22 cellular contexts compared by ENCODE assay signal in genomic region chr19:31730270-31730669, GRCh38.
"Had no signal": no experiment of that assay in that cellular context is flagged by ENCODE, and none has a peak within 500 bp of the region (broad histone marks: within the 10 kb centered on the region; RNA-seq: fewer than 3 reads in every experiment).

No MANE protein-coding gene starts in this region.

- H3K9me3 ChIP-seq: MG63, SK-N-SH had no signal

- H3K4me2 ChIP-seq: SK-N-SH had no signal

- H3K36me3 ChIP-seq: MG63 had no signal

- H3K9ac ChIP-seq: SK-N-SH had no signal

- H3K4me3 ChIP-seq: MG63 had no signal

- DNase-seq: KBM-7; MG63; MV-4-11; NCI-H1092; NCI-H1105 treated with DMSO at 0.1 percent for 48 hours; NCI-H1417 treated with DMSO at 0.1 percent for 48 hours; NCI-H146; NCI-H1694 treated with DMSO at 0.1 percent for 48 hours; NCI-H1930; NCI-H2081; NCI-H2107; NCI-H2227 treated with DMSO at 0.1 percent for 48 hours; NCI-H524; NCI-H526 treated with DMSO at 0.1 percent for 48 hours; NCI-H774; NK-92 treated with Interleukin-12 subunit alpha and Interleukin-12 subunit beta, amount 100 ng/mL, for 24 hours; PC-3; SHP77; SK-N-SH; SW 1271 had no signal

- H3K27ac ChIP-seq: HL-60, RWPE1 had no signal

- H3K9me2 ChIP-seq: SK-N-SH had no signal
